ENCODE assay signal across 1 cellular context in the genomic region with DNA sequence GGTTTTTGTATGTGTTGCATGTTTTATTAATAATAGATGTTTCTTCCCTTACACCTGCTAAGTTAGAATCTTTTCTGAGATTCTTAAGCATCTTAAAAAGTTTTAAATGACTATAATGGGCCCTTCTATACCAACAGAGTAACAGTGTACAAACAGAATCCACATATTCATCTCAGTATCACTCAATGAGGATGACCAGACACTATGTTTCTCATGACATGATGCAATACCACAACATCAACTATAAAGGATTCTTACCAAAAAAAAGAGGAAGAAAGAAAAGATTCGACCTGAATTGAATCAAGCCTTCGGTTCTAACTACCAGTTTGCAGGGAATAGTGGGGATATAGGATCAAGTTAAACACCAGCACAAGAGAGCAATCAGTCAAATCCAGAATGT.
TF ChIP-seq lines count a peak whose summit lies in the region.

No MANE protein-coding gene starts in this region.

TF ChIP-seq in GM12878, 131 proteins besides CTCF, POLR2A, EP300 and RAD21 (continued from another document):
- TF ChIP-seq TCF3 (IDR thresholded peaks at IDR 0.05; ENCODE audit: borderline replicate concordance, insufficient read depth, low read depth, low read length) (no peak), NKRF (conservative IDR thresholded peaks at IDR 0.05) (no peak), JUNB (IDR thresholded peaks at IDR 0.05) (peak; percentile 78), RUNX3 (IDR thresholded peaks at IDR 0.05; ENCODE audit: low read length) (peak; percentile 84), YY1 (IDR thresholded peaks at IDR 0.05; ENCODE audit: low read depth, low read length) (no peak), ZBED1 (IDR thresholded peaks at IDR 0.05; ENCODE audit: borderline replicate concordance) (peak; percentile 35; the same call in 1 of the 2 replicates), HDGF (IDR thresholded peaks at IDR 0.05) (no peak)
TF ChIP-seq in GM12878: peak in this region for 13.
